Comparison of ENCODE assay signal across 8 cellular contexts in the genomic region with DNA sequence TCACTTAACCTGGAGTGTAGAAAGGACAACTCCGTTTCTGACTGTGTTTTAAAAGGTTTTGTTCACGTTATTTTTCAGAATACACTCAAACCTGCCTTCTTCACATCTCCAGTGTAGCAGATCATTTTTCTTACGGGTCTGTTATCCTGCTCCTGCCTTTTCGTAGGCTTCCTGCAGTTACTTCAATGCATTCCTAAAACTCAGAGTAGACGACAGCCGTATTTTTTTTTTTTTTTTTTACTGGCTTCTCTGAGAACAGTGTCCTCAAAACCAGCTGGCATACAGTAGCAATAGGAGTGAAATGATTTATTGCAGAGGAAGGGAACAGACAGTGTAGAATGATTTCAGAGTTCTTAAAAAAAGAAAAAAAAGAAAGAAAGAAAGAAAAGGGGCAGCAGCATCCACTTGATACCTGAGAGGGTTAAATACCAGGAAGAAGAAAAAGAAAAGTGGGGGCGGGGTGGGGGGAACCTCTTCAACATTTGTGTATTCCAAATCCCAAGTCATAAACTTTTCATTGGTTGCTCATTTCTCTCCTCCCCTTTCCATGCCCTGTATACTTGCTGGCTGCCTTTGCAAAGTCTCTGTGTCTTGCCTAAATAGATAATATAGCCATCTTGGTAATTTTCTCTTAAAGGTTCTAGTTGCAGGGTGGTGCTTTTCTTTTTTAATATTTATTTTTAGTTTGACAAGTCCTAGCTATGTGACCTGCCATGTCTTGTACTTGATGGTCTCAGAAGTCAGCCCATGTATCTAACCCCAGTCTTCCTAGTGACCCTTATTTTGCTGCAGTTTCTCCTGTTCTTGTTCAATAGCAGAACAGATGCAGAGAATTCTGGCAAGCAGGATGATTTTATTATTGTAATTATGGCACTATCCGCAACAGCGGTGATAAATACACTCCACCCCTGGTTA. TPM values are rescaled to one million over a fixed set of nuclear protein-coding genes. Genes with fewer than 3 reads are reported as not detected.
DNase-seq lines count a peak whose midpoint lies in the region; ATAC-seq and TF ChIP-seq lines count a peak whose summit lies in the region.

No MANE protein-coding gene starts in this region.

- intact Hi-C loops in A673 (cut with micrococcal nuclease; ENCODE audit: unreplicated experiment): loop anchor here (5.0 to 10.0 kb wide), 7 partner anchors 174 to 1217 kb away; no protein-coding TSS in a partner anchor
- intact Hi-C loops in IMR-90 (cut with micrococcal nuclease): loop anchor here (2.0 to 10.0 kb wide), 7 partner anchors 324 to 1219 kb away; partner anchors contain the start of gene LYPLAL1
- intact Hi-C loops in colonic mucosa (cut with DNase I): no loop called here

- peaks cover 6% of the 10 kb centered on the region for H3K27me3 ChIP-seq in A673 (replicated peaks; ENCODE audit: insufficient read depth, low read depth, low read length, poor library complexity)
- no peaks in the 10 kb centered on the region for H3K27me3 ChIP-seq in IMR-90 (ENCODE audit: control insufficient read depth, insufficient read depth, low read length)
- peaks cover 25% of the 10 kb centered on the region for H3K27me3 ChIP-seq in colonic mucosa
- peaks cover 6% of the 10 kb centered on the region for H3K27me3 ChIP-seq in mesendoderm (ENCODE audit: insufficient read depth, low read length, poor library complexity)

- H3K18ac ChIP-seq in IMR-90 (ENCODE audit: low read depth, low read length) (peak overlapping the region; percentile 89), mesendoderm (ENCODE audit: low read length) (no peak overlapping the region)

- no CpG with 5 or more reads among the region's 9 CpGs for WGBS in IMR-90 (ENCODE audit: extremely low coverage in 2 of 2, insufficient read length in 1 of 2), 2 experiments
- no CpG with 5 or more reads among the region's 9 CpGs for WGBS in mesendoderm (ENCODE audit: extremely low coverage, insufficient coverage, low lambda C conversion rate)

- dilution Hi-C loops in IMR-90 (cut with HindIII; ENCODE audit: low sequenced_read_pairs, unreplicated experiment): no loop called here

- H3K9me1 ChIP-seq in IMR-90 (ENCODE audit: insufficient read depth, low read length): peaks cover 7% of the 10 kb centered on the region; the same call in 1 of the 2 replicates

- in situ Hi-C loops in IMR-90 (cut with MboI; ENCODE audit: low sequenced_read_pairs): loop anchor here (5.0 to 10.0 kb wide), 3 partner anchors 719 to 1037 kb away; partner anchors contain the start of gene LYPLAL1

- TF ChIP-seq POLR2A in IMR-90 (IDR thresholded peaks at IDR 0.05; ENCODE audit: low read depth, low read length): no peak

- no peak overlapping the region for H3K27ac ChIP-seq in A673 (ENCODE audit: low read depth, low read length, poor library complexity, severe bottlenecking)
- H3K27ac ChIP-seq in IMR-90 (ENCODE audit: insufficient read depth, low read length): peak overlapping the region; percentile 76
- peak overlapping the region; percentile 8 for H3K27ac ChIP-seq in colonic mucosa
- H3K27ac ChIP-seq in mesendoderm (ENCODE audit: low read depth, low read length): no peak overlapping the region

- H3K36me3 ChIP-seq in A673 (ENCODE audit: insufficient read depth, low read length, poor library complexity, severe bottlenecking): no peaks in the 10 kb centered on the region
- no peaks in the 10 kb centered on the region for H3K36me3 ChIP-seq in IMR-90 (ENCODE audit: control insufficient read depth, insufficient read depth, low read length)
- no peaks in the 10 kb centered on the region for H3K36me3 ChIP-seq in colonic mucosa
- no peaks in the 10 kb centered on the region for H3K36me3 ChIP-seq in mesendoderm (ENCODE audit: control insufficient read depth, insufficient read depth, low read length)

- H3K4me2 ChIP-seq in IMR-90 (ENCODE audit: low read depth, low read length): peak overlapping the region; percentile 87
- H3K4me2 ChIP-seq in mesendoderm (ENCODE audit: low read length): peak overlapping the region; percentile 66

- H2BK120ac ChIP-seq in IMR-90 (ENCODE audit: low read depth, low read length): peak overlapping the region; percentile 70
- no peak overlapping the region for H2BK120ac ChIP-seq in mesendoderm (ENCODE audit: low read depth, low read length)

- H2AK5ac ChIP-seq in IMR-90 (ENCODE audit: low read depth, low read length) (no peak overlapping the region; the same call in 1 of the 2 replicates), mesendoderm (ENCODE audit: low read length) (no peak overlapping the region)

- H3K4ac ChIP-seq in IMR-90 (ENCODE audit: low read depth, low read length): peak overlapping the region; percentile 77
- H3K4ac ChIP-seq in mesendoderm (ENCODE audit: low read depth, low read length): no peak overlapping the region

- no peaks in the 10 kb centered on the region for H3K9me3 ChIP-seq in A673 (ENCODE audit: low read depth, low read length, poor library complexity, severe bottlenecking)
- no peaks in the 10 kb centered on the region for H3K9me3 ChIP-seq in IMR-90 (ENCODE audit: control insufficient read depth, insufficient read depth, low read length)
- no peaks in the 10 kb centered on the region for H3K9me3 ChIP-seq in colonic mucosa

- H4K8ac ChIP-seq in IMR-90 (ENCODE audit: low read depth in 2 of 2, low read length in 2 of 2) (peak overlapping the region; percentile 19 to 48; a peak in 3 of 4 replicates), mesendoderm (ENCODE audit: low read depth, low read length) (no peak overlapping the region)

- H2BK5ac ChIP-seq in IMR-90 (ENCODE audit: low read depth, low read length, poor library complexity, severe bottlenecking): peak overlapping the region; percentile 39
- no peak overlapping the region for H2BK5ac ChIP-seq in mesendoderm (ENCODE audit: low read length)

- peak overlapping the region; percentile 71 for H3K56ac ChIP-seq in IMR-90 (ENCODE audit: extremely low read depth, insufficient read depth, low read length)
- H3K56ac ChIP-seq in mesendoderm (ENCODE audit: low read length): no peak overlapping the region

- peak overlapping the region; percentile 45; the same call in 1 of the 2 replicates for H2BK20ac ChIP-seq in IMR-90 (ENCODE audit: low read depth, low read length)

- no peak overlapping the region for H2AFZ ChIP-seq in IMR-90 (replicated peaks; ENCODE audit: low read length, poor library complexity)

- H3K79me1 ChIP-seq in IMR-90 (ENCODE audit: low read depth in 1 of 2, low read length in 2 of 2) (peaks cover 6 to 18% of the 10 kb centered on the region in 2 experiments), mesendoderm (ENCODE audit: low read length) (no peaks in the 10 kb centered on the region)

- peak; percentile 25 for ATAC-seq in IMR-90 (ENCODE audit: low read depth)
- no peak for ATAC-seq in omental fat pad (ENCODE audit: low FRiP score)

- H2AK9ac ChIP-seq in IMR-90 (replicated peaks; ENCODE audit: low read depth, low read length, poor library complexity): no peak overlapping the region

- peak overlapping the region; percentile 87 for H4K5ac ChIP-seq in IMR-90 (ENCODE audit: low read depth, low read length)
- H4K5ac ChIP-seq in mesendoderm (ENCODE audit: low read length): no peak overlapping the region

- no peak for TF ChIP-seq RAD21 in IMR-90 (IDR thresholded peaks at IDR 0.05; ENCODE audit: low read length)

- H3K79me2 ChIP-seq in mesendoderm (ENCODE audit: control insufficient read depth, insufficient read depth, low read length): no peaks in the 10 kb centered on the region

- TF ChIP-seq CTCF in A673 (conservative IDR thresholded peaks at IDR 0.05; ENCODE audit: low read depth, low read length) (no peak), IMR-90 (conservative IDR thresholded peaks at IDR 0.05; ENCODE audit: low read depth, low read length) (no peak), colonic mucosa (IDR thresholded peaks at IDR 0.05) (no peak), omental fat pad (IDR thresholded peaks at IDR 0.05) (no peak)

- CTCF ChIA-PET in A673 (lab: Charles Lee) (no interaction called here), IMR-90 (lab: Yijun Ruan, JAX) (interaction anchor here (1.1 kb wide), 1 partner anchor 719 kb away, joined by 3 read pairs; no protein-coding TSS in a partner anchor)

- POLR2A ChIA-PET in A673 (lab: Charles Lee; ENCODE audit: low non-redundant PET) (interaction anchor here (0.7 kb wide), 1 partner anchor 303 kb away, joined by 3 read pairs; no protein-coding TSS in a partner anchor), IMR-90 (lab: Charles Lee; ENCODE audit: unreplicated experiment) (interaction anchor here (0.6 to 1.4 kb wide), 5 partner anchors 10 to 839 kb away, joined by 3 to 5 read pairs (median 4); partner anchors contain the start of gene LYPLAL1)

- peak overlapping the region; percentile 84 for H4K91ac ChIP-seq in IMR-90 (ENCODE audit: insufficient read depth, low read depth, low read length)

- H3K14ac ChIP-seq in IMR-90 (replicated peaks; ENCODE audit: low read depth, low read length): peak overlapping the region; percentile 76

- H3K9ac ChIP-seq in IMR-90 (ENCODE audit: low read depth, low read length) (peak overlapping the region; percentile 94), colonic mucosa (ENCODE audit: low read depth in 2 of 2, low read length in 2 of 2) (no peak overlapping the region), mesendoderm (ENCODE audit: low read length) (no peak overlapping the region)

- BruUV-seq in A673 (replicated peaks; lab: Mats Ljungman, UMichigan): TSS peak; percentile 27
- BruUV-seq in IMR-90 (replicated peaks; lab: Mats Ljungman, UMichigan): no TSS peak

- H2BK15ac ChIP-seq in IMR-90 (ENCODE audit: low read depth, low read length): peak overlapping the region; percentile 93
- no peak overlapping the region for H2BK15ac ChIP-seq in mesendoderm (replicated peaks; ENCODE audit: low read depth)

- DNase-seq in A673 (ENCODE audit: low spot score) (peak; percentile 53), IMR-90 (peak; percentile 70), colonic mucosa (no peak), mesendoderm (peak; percentile 45), omental fat pad (ENCODE audit: low spot score) (no peak), NCI-H128 (lab: John Stamatoyannopoulos, UW; ENCODE audit: unreplicated experiment) (no peak), NCI-H1930 (lab: John Stamatoyannopoulos, UW) (no peak), NOMO-1 treated with DMSO at 0.1 percent for 48 hours (lab: John Stamatoyannopoulos, UW; ENCODE audit: unreplicated experiment) (no peak)

- H3K4me1 ChIP-seq in A673 (ENCODE audit: insufficient read depth, low read length, poor library complexity, severe bottlenecking): peaks cover 39% of the 10 kb centered on the region
- H3K4me1 ChIP-seq in IMR-90 (ENCODE audit: control insufficient read depth, insufficient read depth, low read length): peaks cover 6% of the 10 kb centered on the region
- no peaks in the 10 kb centered on the region for H3K4me1 ChIP-seq in colonic mucosa
- H3K4me1 ChIP-seq in mesendoderm (ENCODE audit: control insufficient read depth, low read depth, low read length): peaks cover 2% of the 10 kb centered on the region

- no peaks in the 10 kb centered on the region for H4K20me1 ChIP-seq in IMR-90 (ENCODE audit: insufficient read depth, low read length)

- H3K4me3 ChIP-seq in A673 (ENCODE audit: low read depth, low read length, poor library complexity, severe bottlenecking): peak overlapping the region; percentile 57
- H3K4me3 ChIP-seq in IMR-90 (ENCODE audit: insufficient read depth, low read depth, low read length): peak overlapping the region; percentile 81
- H3K4me3 ChIP-seq in colonic mucosa: peak overlapping the region; percentile 40
- H3K4me3 ChIP-seq in mesendoderm (ENCODE audit: low read length): no peak overlapping the region

- H3K23ac ChIP-seq in IMR-90 (ENCODE audit: low read depth, low read length) (peak overlapping the region; percentile 89; the same call in 1 of the 2 replicates), mesendoderm (ENCODE audit: low read length) (no peak overlapping the region)

RNA-seq across cellular contexts. Expression of gene TGFB2, which starts 2.8 kb away (rescaled TPM):
- total RNA-seq in A673 (2021): 1.2 and 1.4 TPM in 2 replicates
- 3.8 and 5.3 TPM in 2 replicates for total RNA-seq in IMR-90 (2012; rRNA removed)
- 2.3 and 3.7 TPM in 2 replicates for polyA plus RNA-seq in IMR-90 (2012; rRNA removed)
- polyA plus RNA-seq in IMR-90 (2012; cell fraction: cytosol; rRNA removed): 0.87 and 1.2 TPM in 2 replicates
- 0.58 and 2.9 TPM in 2 replicates for polyA plus RNA-seq in IMR-90 (2012; cell fraction: nucleus; rRNA removed; ENCODE audit: low replicate concordance)
- total RNA-seq in colonic mucosa: 1 to 10 TPM in 1 of 2 donors, under 1 TPM in 1; 0.27 to 4.6 TPM
- polyA plus RNA-seq in mesendoderm (2013, experiment 1 of 2): 0.97 TPM
- 0.81 TPM for polyA plus RNA-seq in mesendoderm (2013, experiment 2 of 2)
- total RNA-seq in omental fat pad: 1 to 10 TPM; 3.1 to 9.1 (median 4.1) TPM

Comparison
In these comparisons a context has a peak if more than half of its experiments do, and no peak if none do; other contexts are left out.
1. DNase-seq: peak in A673 (single experiment), IMR-90 (single experiment) and mesendoderm (single experiment); none in colonic mucosa (single experiment), omental fat pad (single experiment), NCI-H128 (single experiment), NCI-H1930 (0 of 2) and NOMO-1 treated with DMSO at 0.1 percent for 48 hours (single experiment).
2. H3K27ac ChIP-seq: peak in IMR-90 (single experiment) and colonic mucosa (single experiment); none in A673 (single experiment) and mesendoderm (single experiment).